10 cellular contexts compared by ENCODE assay signal in the genomic region with DNA sequence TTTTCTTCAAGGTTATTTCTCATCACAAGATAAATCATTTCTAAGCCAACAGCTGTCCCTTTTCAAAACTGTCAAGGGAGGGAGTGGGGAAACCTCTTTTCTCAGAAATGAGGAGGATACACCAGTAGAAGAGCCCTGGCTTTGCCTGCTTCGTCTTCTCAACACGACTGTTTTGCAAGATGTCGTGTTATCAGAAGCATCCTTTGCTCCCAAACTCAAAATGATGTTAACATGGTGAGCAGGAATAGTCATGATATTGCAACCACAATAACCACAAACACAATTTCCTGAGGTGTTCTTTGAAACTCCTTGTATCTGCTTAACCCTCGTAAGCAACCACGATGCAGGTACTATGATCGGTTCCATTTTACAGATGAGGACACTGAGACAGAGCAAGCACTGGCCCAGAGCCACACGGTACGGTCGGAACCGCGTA.
A peak's percentile ranks its signal among the peaks of the same experiment; 100 is the strongest.
DNase-seq lines count a peak whose midpoint lies in the region; ATAC-seq and TF ChIP-seq lines count a peak whose summit lies in the region.
"Had no signal": no experiment of that assay in that cellular context is flagged by ENCODE, and none has a peak within 500 bp of the region (broad histone marks: within the 10 kb centered on the region; RNA-seq: fewer than 3 reads in every experiment).

No MANE protein-coding gene starts in this region.

- peaks cover 0 to 32% (median 13%) of the 10 kb centered on the region in 4 donors for H3K4me1 ChIP-seq in stomach

- 73 to 85% (median 82%) methylated on average over 11 of the region's 11 CpGs for WGBS in stomach, 5 donors

- H3K9me3 Mint-ChIP-seq in activated T-cell treated with anti-CD3 and anti-CD28 coated beads, Interleukin-2, amount 50 U/mL, for 4 hours: no peaks in the 10 kb centered on the region
- no peaks in the 10 kb centered on the region for H3K9me3 Mint-ChIP-seq in activated T-cell treated with anti-CD3 and anti-CD28 coated beads, Interleukin-2, amount 50 U/mL, for 24 hours
- H3K9me3 Mint-ChIP-seq in activated CD8-positive, alpha-beta T cell treated with anti-CD3 and anti-CD28 coated beads for 36 hours: no peaks in the 10 kb centered on the region

- intact Hi-C loops in activated CD8-positive, alpha-beta T cell treated with anti-CD3 and anti-CD28 coated beads for 36 hours (cut with micrococcal nuclease): no loop called here
- intact Hi-C loops in stomach (cut with DNase I; ENCODE audit: low total_unique reads): no loop called here

- peaks cover 2% of the 10 kb centered on the region for H3K36me3 Mint-ChIP-seq in activated T-cell treated with anti-CD3 and anti-CD28 coated beads, Interleukin-2, amount 50 U/mL, for 4 hours (ENCODE audit: insufficient read depth)
- no peaks in the 10 kb centered on the region for H3K36me3 Mint-ChIP-seq in activated T-cell treated with anti-CD3 and anti-CD28 coated beads, Interleukin-2, amount 50 U/mL, for 24 hours (ENCODE audit: low read depth)
- H3K36me3 Mint-ChIP-seq in activated CD8-positive, alpha-beta T cell treated with anti-CD3 and anti-CD28 coated beads for 36 hours (ENCODE audit: low read depth): no peaks in the 10 kb centered on the region

- TF ChIP-seq CTCF in activated CD8-positive, alpha-beta T cell treated with anti-CD3 and anti-CD28 coated beads for 36 hours (IDR thresholded peaks at IDR 0.05): no peak
- TF ChIP-seq CTCF in stomach (IDR thresholded peaks at IDR 0.05): no peak

- no peak overlapping the region for H3K4me3 Mint-ChIP-seq in activated T-cell treated with anti-CD3 and anti-CD28 coated beads, Interleukin-2, amount 50 U/mL, for 4 hours
- no peak overlapping the region for H3K4me3 Mint-ChIP-seq in activated T-cell treated with anti-CD3 and anti-CD28 coated beads, Interleukin-2, amount 50 U/mL, for 24 hours
- no peak overlapping the region for H3K4me3 Mint-ChIP-seq in activated CD8-positive, alpha-beta T cell treated with anti-CD3 and anti-CD28 coated beads for 36 hours

- peak overlapping the region; percentile 21 to 82 (median 65) for H3K27ac ChIP-seq in stomach
- H3K27ac ChIP-seq: VCaP had no signal

- H3K27me3 ChIP-seq in stomach: no peaks in the 10 kb centered on the region

- CTCF ChIA-PET in activated CD8-positive, alpha-beta T cell treated with anti-CD3 and anti-CD28 coated beads for 36 hours (lab: Charles Lee): no interaction called here

- no peaks in the 10 kb centered on the region for H3K36me3 ChIP-seq in stomach

- H3K4me1 Mint-ChIP-seq in activated T-cell treated with anti-CD3 and anti-CD28 coated beads, Interleukin-2, amount 50 U/mL, for 4 hours (ENCODE audit: low read depth): peaks cover 20% of the 10 kb centered on the region
- H3K4me1 Mint-ChIP-seq in activated T-cell treated with anti-CD3 and anti-CD28 coated beads, Interleukin-2, amount 50 U/mL, for 24 hours (ENCODE audit: low read depth): peaks cover 18% of the 10 kb centered on the region
- peaks cover 11% of the 10 kb centered on the region for H3K4me1 Mint-ChIP-seq in activated CD8-positive, alpha-beta T cell treated with anti-CD3 and anti-CD28 coated beads for 36 hours (ENCODE audit: low read depth)

- TF ChIP-seq EP300 in stomach (IDR thresholded peaks at IDR 0.05): no peak

- POLR2A ChIA-PET in activated CD8-positive, alpha-beta T cell treated with anti-CD3 and anti-CD28 coated beads for 36 hours (lab: Charles Lee): no interaction called here

- no peak overlapping the region for H3K4me3 ChIP-seq in stomach

- no peak overlapping the region for H3K27ac Mint-ChIP-seq in activated T-cell treated with anti-CD3 and anti-CD28 coated beads, Interleukin-2, amount 50 U/mL, for 24 hours
- H3K27ac Mint-ChIP-seq in activated CD8-positive, alpha-beta T cell treated with anti-CD3 and anti-CD28 coated beads for 36 hours: no peak overlapping the region

- no peaks in the 10 kb centered on the region for H3K27me3 Mint-ChIP-seq in activated T-cell treated with anti-CD3 and anti-CD28 coated beads, Interleukin-2, amount 50 U/mL, for 4 hours (ENCODE audit: low read depth)
- no peaks in the 10 kb centered on the region for H3K27me3 Mint-ChIP-seq in activated T-cell treated with anti-CD3 and anti-CD28 coated beads, Interleukin-2, amount 50 U/mL, for 24 hours
- H3K27me3 Mint-ChIP-seq in activated CD8-positive, alpha-beta T cell treated with anti-CD3 and anti-CD28 coated beads for 36 hours: no peaks in the 10 kb centered on the region

- no peaks in the 10 kb centered on the region for H3K9me3 ChIP-seq in stomach

- no peak for DNase-seq in activated T-cell treated with anti-CD3 and anti-CD28 coated beads, Interleukin-2, amount 50 U/mL, for 4 hours
- DNase-seq in activated T-cell treated with anti-CD3 and anti-CD28 coated beads, Interleukin-2, amount 50 U/mL, for 24 hours: no peak
- DNase-seq in activated CD8-positive, alpha-beta T cell treated with anti-CD3 and anti-CD28 coated beads for 36 hours: no peak
- DNase-seq in hepatic stellate cell (ENCODE audit: low spot score) (peak; percentile 53), stomach (no peak), COLO668 (lab: John Stamatoyannopoulos, UW; ENCODE audit: unreplicated experiment) (no peak)

- peak; percentile 46 to 59 for ATAC-seq in activated T-cell treated with anti-CD3 and anti-CD28 coated beads, Interleukin-2, amount 50 U/mL, for 4 hours
- peak; percentile 20 for ATAC-seq in activated CD8-positive, alpha-beta T cell treated with anti-CD3 and anti-CD28 coated beads for 36 hours
- ATAC-seq in HG03565 (IDR thresholded peaks at IDR 0.05; ENCODE audit: unreplicated experiment): no peak
- no peak for ATAC-seq in GM19452 (IDR thresholded peaks at IDR 0.05; ENCODE audit: unreplicated experiment)
- ATAC-seq: Panc1 had no signal

- no peak for TF ChIP-seq POLR2A in stomach (IDR thresholded peaks at IDR 0.05)

Comparison
In these comparisons a context has a peak if more than half of its experiments do, and no peak if none do; other contexts are left out.
1. ATAC-seq: peak in activated T-cell treated with anti-CD3 and anti-CD28 coated beads, Interleukin-2, amount 50 U/mL, for 4 hours (2 of 2) and activated CD8-positive, alpha-beta T cell treated with anti-CD3 and anti-CD28 coated beads for 36 hours (single experiment); none in HG03565 (single experiment) and GM19452 (single experiment).